In genomic region chr15:74780983-74781672, GRCh38 we compare ENCODE assay signal across 8 cellular contexts. TPM values are rescaled to one million over a fixed set of nuclear protein-coding genes. Genes with fewer than 3 reads are reported as not detected.
DNase-seq lines count a peak whose midpoint lies in the region; ATAC-seq, FAIRE-seq and TF ChIP-seq lines count a peak whose summit lies in the region.

No MANE protein-coding gene starts in this region.

- intact Hi-C loops in OCI-LY7 (cut with micrococcal nuclease; ENCODE audit: unreplicated experiment) = loop anchor here (1.0 to 5.0 kb wide), 3 partner anchors 9 to 421 kb away; partner anchors contain the start of gene C15orf39

- peak; percentile 66 for FAIRE-seq in GM19239 (lab: Jason Lieb, UNC)

- peak overlapping the region; percentile 77 for H3K4me2 ChIP-seq in OCI-LY7 (ENCODE audit: low read length)

- H3K27ac ChIP-seq in OCI-LY7 (ENCODE audit: low read depth, low read length, poor library complexity, severe bottlenecking) = peak overlapping the region; percentile 99
- H3K27ac ChIP-seq in muscle layer of duodenum (ENCODE audit: low read length) = peak overlapping the region; percentile 56

- H2AFZ ChIP-seq in OCI-LY7 (ENCODE audit: low read length) = no peak overlapping the region; the same call in 1 of the 2 replicates

- H3K36me3 ChIP-seq in OCI-LY7 (ENCODE audit: insufficient read depth, low read length) = peaks cover 33% of the 10 kb centered on the region
- H3K36me3 ChIP-seq in muscle layer of duodenum (ENCODE audit: control insufficient read depth in 1 of 2, insufficient read depth in 2 of 2, low read length in 2 of 2) = no peaks in the 10 kb centered on the region

- no peaks in the 10 kb centered on the region for H3K27me3 ChIP-seq in muscle layer of duodenum (ENCODE audit: low read depth, low read length)

- H4K20me1 ChIP-seq in OCI-LY7 (ENCODE audit: insufficient read depth, low read length) = no peaks in the 10 kb centered on the region

- ATAC-seq in HG03460 (IDR thresholded peaks at IDR 0.05; ENCODE audit: unreplicated experiment) = no peak
- ATAC-seq in GM18858 (IDR thresholded peaks at IDR 0.05; ENCODE audit: unreplicated experiment) = no peak

- H3K9me2 ChIP-seq in OCI-LY7 (ENCODE audit: insufficient read depth, low read length) = no peaks in the 10 kb centered on the region

- H3K9me3 ChIP-seq in OCI-LY7 (ENCODE audit: low read length) (no peaks in the 10 kb centered on the region), muscle layer of duodenum (ENCODE audit: control insufficient read depth in 1 of 2, low read length in 2 of 2) (no peaks in the 10 kb centered on the region)

- no TSS peak for BruUV-seq in OCI-LY7 (replicated peaks; lab: Mats Ljungman, UMichigan)

- no peak for DNase-seq in GM19239 (ENCODE audit: insufficient read length, low spot score)
- DNase-seq in OCI-LY7 (ENCODE audit: low spot score) = peak; percentile 60
- DNase-seq in central memory CD4-positive, alpha-beta T cell = peak; percentile 62
- no peak for DNase-seq in NCI-H1417 treated with DMSO at 0.1 percent for 48 hours (lab: John Stamatoyannopoulos, UW)
- no peak for DNase-seq in dermis blood vessel endothelial cell

- POLR2A ChIA-PET in OCI-LY7 (lab: Charles Lee) = interaction anchor here (1.0 to 11.4 kb wide), 4 partner anchors 8 to 40 kb away, joined by 3 to 221 read pairs (median 9); no protein-coding TSS in a partner anchor

- H3K79me2 ChIP-seq in OCI-LY7 (ENCODE audit: insufficient read depth, low read depth, low read length) = peaks cover 58% of the 10 kb centered on the region

- TF ChIP-seq CTCF in OCI-LY7 (conservative IDR thresholded peaks at IDR 0.05; ENCODE audit: low read length) = no peak

- CTCF ChIA-PET in OCI-LY7 (lab: Charles Lee; ENCODE audit: unreplicated experiment) = interaction anchor here (0.6 to 1.2 kb wide), 3 partner anchors 8 to 18 kb away, joined by 3 to 6 read pairs (median 4); no protein-coding TSS in a partner anchor

- H3K4me1 ChIP-seq in OCI-LY7 (ENCODE audit: insufficient read depth, low read length, poor library complexity, severe bottlenecking) (peaks cover 72% of the 10 kb centered on the region), muscle layer of duodenum (ENCODE audit: control insufficient read depth in 1 of 2, insufficient read depth in 2 of 2, low read length in 2 of 2) (peaks cover 38 to 52% of the 10 kb centered on the region in 2 donors)

- H3K4me3 ChIP-seq in OCI-LY7 (ENCODE audit: low read depth, low read length, poor library complexity, severe bottlenecking) (peak overlapping the region; percentile 69), muscle layer of duodenum (ENCODE audit: low read depth in 1 of 2, low read length in 2 of 2) (peak overlapping the region; percentile 61 to 66)

RNA-seq across cellular contexts. Expression of gene CSK, which starts 0.8 kb away (rescaled TPM):
- total RNA-seq in OCI-LY7 (2014; rRNA removed; shearing (Covaris generic)) = 106 and 112 TPM in 2 replicates
- total RNA-seq in OCI-LY7 (2022) (318 and 355 TPM in 2 replicates), dermis blood vessel endothelial cell (31.5 and 87.8 TPM in 2 replicates)

RNA-seq across cellular contexts. Expression of gene LMAN1L, which starts 31.5 kb away (rescaled TPM):
- 0.09 TPM in 1 of 2 replicates, not detected in the other for total RNA-seq in OCI-LY7 (2014; rRNA removed; shearing (Covaris generic))
- total RNA-seq in OCI-LY7 (2022) (0.37 and 0.38 TPM in 2 replicates), dermis blood vessel endothelial cell (not detected in 2 replicates)

RNA-seq across cellular contexts. Expression of gene CYP1A2, which starts 32.5 kb away (rescaled TPM):
- total RNA-seq in OCI-LY7 (2014; rRNA removed; shearing (Covaris generic)) = not detected in 2 replicates
- not detected in 2 replicates for total RNA-seq in OCI-LY7 (2022)
- not detected in 2 replicates for total RNA-seq in dermis blood vessel endothelial cell

RNA-seq across cellular contexts. Expression of gene CPLX3, which starts 45.3 kb away (rescaled TPM):
- 0.35 and 0.57 TPM in 2 replicates for total RNA-seq in OCI-LY7 (2014; rRNA removed; shearing (Covaris generic))
- total RNA-seq in OCI-LY7 (2022) (1.5 and 2.1 TPM in 2 replicates), dermis blood vessel endothelial cell (not detected in 2 replicates)

RNA-seq across cellular contexts. Expression of gene CYP1A1, which starts 55.8 kb away (rescaled TPM):
- not detected in 2 replicates for total RNA-seq in OCI-LY7 (2014; rRNA removed; shearing (Covaris generic))
- 0.22 and 0.29 TPM in 2 replicates for total RNA-seq in OCI-LY7 (2022)
- 37.6 and 89.4 TPM in 2 replicates for total RNA-seq in dermis blood vessel endothelial cell

Comparison
In these comparisons a context has a peak if more than half of its experiments do, and no peak if none do; other contexts are left out.
1. DNase-seq: peak in OCI-LY7 (single experiment) and central memory CD4-positive, alpha-beta T cell (single experiment); none in GM19239 (single experiment), NCI-H1417 treated with DMSO at 0.1 percent for 48 hours (single experiment) and dermis blood vessel endothelial cell (single experiment).